In genomic region chr6:73452107-73452461, GRCh38 we compare ENCODE assay signal across 8 cellular contexts. TPM values are rescaled to one million over a fixed set of nuclear protein-coding genes. Genes with fewer than 3 reads are reported as not detected.
A peak's percentile ranks its signal among the peaks of the same experiment; 100 is the strongest.
DNase-seq lines count a peak whose midpoint lies in the region; ATAC-seq, FAIRE-seq and TF ChIP-seq lines count a peak whose summit lies in the region.

TSS of gene CGAS (minus strand) at chr6:73452297. CDS start at chr6:73452181, 116 bp downstream.

- no peaks in the 10 kb centered on the region for H3K9me1 ChIP-seq in keratinocyte (ENCODE audit: control insufficient read depth, extremely low read depth, insufficient read depth, low read length)

- DNase-seq in CMK (ENCODE audit: low read depth), result peak; percentile 78
- peak; percentile 64 for DNase-seq in HPDE6-E6E7 (ENCODE audit: extremely low spot score)
- DNase-seq in bronchial epithelial cell (ENCODE audit: low read depth), result peak; percentile 31
- no peak for DNase-seq in keratinocyte (ENCODE audit: low read depth, low spot score)
- DNase-seq in stimulated activated CD4-positive, alpha-beta T cell treated with anti-CD3 and anti-CD28 coated beads, Interleukin-1b, Interleukin-23, amount 100 ng/mL, for 48 hours, result peak; percentile 81
- DNase-seq in NCI-H345 treated with DMSO at 0.1 percent for 48 hours (lab: John Stamatoyannopoulos, UW; ENCODE audit: unreplicated experiment), result no peak

- H3K9me3 ChIP-seq in keratinocyte (ENCODE audit: control insufficient read depth, low read depth, low read length), result no peaks in the 10 kb centered on the region

- peak; percentile 78 for ATAC-seq in GM19463 (IDR thresholded peaks at IDR 0.05; ENCODE audit: unreplicated experiment)

- H4K20me1 ChIP-seq in keratinocyte (ENCODE audit: control insufficient read depth, extremely low read depth, insufficient read depth, low read length), result no peaks in the 10 kb centered on the region

- dilution Hi-C loops in keratinocyte (cut with MboI; ENCODE audit: extremely low pct_ligation_motif_present, low sequenced_read_pairs), result no loop called here

- FAIRE-seq in bronchial epithelial cell (lab: Jason Lieb, UNC) (no peak), keratinocyte (lab: Jason Lieb, UNC) (no peak)

- H3K36me3 ChIP-seq in bronchial epithelial cell (ENCODE audit: control insufficient read depth, insufficient read depth, low read length) (no peaks in the 10 kb centered on the region), keratinocyte (ENCODE audit: control insufficient read depth in 2 of 2, extremely low read depth in 1 of 2, insufficient read depth in 2 of 2, low read length in 2 of 2) (no peaks in the 10 kb centered on the region)

- H3K27me3 ChIP-seq in bronchial epithelial cell (ENCODE audit: control insufficient read depth, insufficient read depth, low read length) (no peaks in the 10 kb centered on the region), keratinocyte (ENCODE audit: control insufficient read depth, extremely low read depth, insufficient read depth, low read length) (no peaks in the 10 kb centered on the region)

- peak within 1 kb of the TSS; percentile 66 for H3K9ac ChIP-seq in keratinocyte (ENCODE audit: control insufficient read depth, extremely low read depth, insufficient read depth, low read length)

- H3K4me3 ChIP-seq in WI38 (ENCODE audit: low read depth, low read length) (peak within 1 kb of the TSS; percentile 80), bronchial epithelial cell (ENCODE audit: low read depth, low read length) (peak within 1 kb of the TSS; percentile 44), keratinocyte (ENCODE audit: control insufficient read depth in 2 of 3, extremely low read depth in 1 of 3, insufficient read depth in 2 of 3, low read depth in 1 of 3, low read length in 3 of 3) (peak within 1 kb of the TSS; percentile 51 to 79 (median 70))

- peak within 1 kb of the TSS; percentile 58 for H3K27ac ChIP-seq in keratinocyte (ENCODE audit: control insufficient read depth, insufficient read depth, low read length)

- H3K4me1 ChIP-seq in keratinocyte (ENCODE audit: control insufficient read depth, extremely low read depth, insufficient read depth, low read length), result peaks cover 15% of the 10 kb centered on the region

- TF ChIP-seq CTCF in WI38 (IDR thresholded peaks at IDR 0.05; ENCODE audit: low read depth, low read length) (no peak), bronchial epithelial cell (IDR thresholded peaks at IDR 0.05; ENCODE audit: insufficient read depth, low read length, severe bottlenecking) (no peak), keratinocyte (optimal IDR thresholded peaks at IDR 0.05 in 1 of 3, IDR thresholded peaks at IDR 0.05 in 1 of 3, conservative IDR thresholded peaks at IDR 0.05 in 1 of 3; ENCODE audit: extremely low read depth in 1 of 3, insufficient read depth in 2 of 3, low read length in 3 of 3) (no peak)

- H3K4me2 ChIP-seq in keratinocyte (ENCODE audit: control insufficient read depth, extremely low read depth, insufficient read depth, low read depth, low read length), result peak within 1 kb of the TSS; percentile 76

- H3K79me2 ChIP-seq in keratinocyte (ENCODE audit: control insufficient read depth, insufficient read depth, low read length), result peaks cover 9% of the 10 kb centered on the region

- peak within 1 kb of the TSS; percentile 94 for H2AFZ ChIP-seq in keratinocyte (ENCODE audit: control insufficient read depth, low read length)

RNA-seq across cellular contexts. Expression of gene CGAS, which starts in this region (rescaled TPM):
- 3.6 and 3.9 TPM in 2 replicates for total RNA-seq in bronchial epithelial cell
- 0.57 to 1.1 TPM (median 1.00 TPM) in 3 replicates for polyA plus RNA-seq in keratinocyte
- 0.17 TPM for polyA plus RNA-seq in keratinocyte (2011; ENCODE audit: low read depth)
- polyA plus RNA-seq in keratinocyte (2011; cell fraction: cytosol; rRNA removed), result 0.36 and 0.43 TPM in 2 replicates
- polyA plus RNA-seq in keratinocyte (2011; cell fraction: nucleus; rRNA removed), result 0.60 and 0.64 TPM in 2 replicates
- polyA plus RNA-seq in keratinocyte (2012; ENCODE audit: low replicate concordance), result 0.37 and 1.2 TPM in 2 replicates
- polyA minus RNA-seq in keratinocyte, result 0.07 to 0.26 TPM (median 0.23 TPM) in 3 replicates
- polyA minus RNA-seq in keratinocyte (2011; cell fraction: cytosol; rRNA and poly(A)+ RNA removed), result 0.58 TPM
- 0.74 and 1.2 TPM in 2 replicates for polyA minus RNA-seq in keratinocyte (2011; cell fraction: nucleus; rRNA and poly(A)+ RNA removed)

Comparison
In these comparisons a context has a peak if more than half of its experiments do, and no peak if none do; other contexts are left out.
1. DNase-seq: peak in CMK (single experiment), HPDE6-E6E7 (single experiment), bronchial epithelial cell (single experiment) and stimulated activated CD4-positive, alpha-beta T cell treated with anti-CD3 and anti-CD28 coated beads, Interleukin-1b, Interleukin-23, amount 100 ng/mL, for 48 hours (single experiment); none in keratinocyte (single experiment) and NCI-H345 treated with DMSO at 0.1 percent for 48 hours (single experiment).
2. Peak in every context shown above with its lines, with median percentiles within 50 percentile points of each other: H3K4me3 ChIP-seq.